In the genomic region with DNA sequence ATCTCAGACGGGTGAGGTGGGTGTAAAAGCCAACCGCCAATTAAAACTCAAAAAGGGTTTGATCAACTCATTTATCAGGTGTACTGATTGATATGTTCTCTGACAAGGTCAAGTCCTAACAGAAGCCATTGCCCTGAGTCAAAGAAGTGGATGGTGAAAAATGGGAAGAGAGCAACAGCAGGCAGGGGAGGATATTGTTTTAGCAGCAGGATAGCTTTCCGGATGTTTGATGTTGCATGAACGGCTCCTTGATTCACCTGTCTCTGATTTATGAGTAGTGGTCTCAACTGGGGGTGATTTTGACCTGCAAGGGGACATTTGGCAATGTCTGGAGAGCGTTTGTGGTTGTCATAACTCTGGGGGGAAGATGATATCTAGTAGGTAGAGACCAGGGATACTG, we compare ENCODE assay signal across 8 cellular contexts.
"Had no signal": no experiment of that assay in that cellular context is flagged by ENCODE, and none has a peak within 500 bp of the region (broad histone marks: within the 10 kb centered on the region; RNA-seq: fewer than 3 reads in every experiment).

No MANE protein-coding gene starts in this region.

- DNase-seq: GDM1, GF-D8 had no signal

- H3K4me3 ChIP-seq: GM12878 had no signal

- FAIRE-seq: G401.6, GM12878, GM12891, GM12892, GM18507, GM19239 had no signal
